23 cellular contexts compared by ENCODE assay signal in genomic region chr9:68431307-68431706, GRCh38.
"Had no signal": no experiment of that assay in that cellular context is flagged by ENCODE, and none has a peak within 500 bp of the region (broad histone marks: within the 10 kb centered on the region; RNA-seq: fewer than 3 reads in every experiment).

No MANE protein-coding gene starts in this region.

- H3K9me3 ChIP-seq: left lung, mucosa of descending colon, right lobe of liver, thoracic aorta, tibial nerve, upper lobe of right lung, vagina had no signal

- DNase-seq: cortex of kidney; effector memory CD8-positive, alpha-beta T cell; erythroblast; head of caudate nucleus; left cardiac atrium; left lung; mesenchymal stem cell; mucosa of descending colon; naive thymus-derived CD4-positive, alpha-beta T cell; right lobe of liver; stimulated activated CD4-positive, alpha-beta T cell treated with anti-CD3 and anti-CD28 coated beads, Interleukin-12 subunit alpha, Interleukin-12 subunit beta, amount 100 ng/mL, for 4 hours; stimulated activated CD4-positive, alpha-beta T cell treated with anti-CD3 and anti-CD28 coated beads, Interleukin-1b, Interleukin-23, amount 100 ng/mL, for 48 hours; stimulated activated CD4-positive, alpha-beta T cell treated with anti-CD3 and anti-CD28 coated beads, Interleukin-4, amount 100 ng/mL, for 1 hour; stimulated activated CD8-positive, alpha-beta memory T cell treated with anti-CD3 and anti-CD28 coated beads, Interleukin-4, amount 100 ng/mL, for 48 hours; stimulated activated naive CD4-positive, alpha-beta T cell; upper lobe of right lung had no signal

- H3K9me3 Mint-ChIP-seq: effector memory CD8-positive, alpha-beta T cell; mesothelial cell of epicardium; nephron; neural progenitor cell had no signal

- H3K4me3 Mint-ChIP-seq: effector memory CD8-positive, alpha-beta T cell; mesothelial cell of epicardium; naive thymus-derived CD4-positive, alpha-beta T cell; nephron; neural progenitor cell had no signal

- H3K27me3 ChIP-seq: left lung, right lobe of liver, tibial nerve, upper lobe of right lung, vagina had no signal

- H3K27ac Mint-ChIP-seq: effector memory CD8-positive, alpha-beta T cell; mesothelial cell of epicardium; naive thymus-derived CD4-positive, alpha-beta T cell; neural progenitor cell had no signal

- H3K27ac ChIP-seq: left lung, neural progenitor cell, right lobe of liver, tibial nerve, upper lobe of right lung, vagina had no signal

- H3K4me3 ChIP-seq: left lung, mucosa of descending colon, neural progenitor cell, right lobe of liver, smooth muscle cell, thoracic aorta, tibial nerve, upper lobe of right lung, vagina had no signal

- H3K36me3 Mint-ChIP-seq: mesothelial cell of epicardium; naive thymus-derived CD4-positive, alpha-beta T cell; neural progenitor cell had no signal

- H3K4me1 ChIP-seq: left lung, right lobe of liver, tibial nerve, upper lobe of right lung, vagina had no signal

- H3K36me3 ChIP-seq: left lung, neural progenitor cell, right lobe of liver, thoracic aorta, tibial nerve, upper lobe of right lung, vagina had no signal
